Comparison of ENCODE assay signal across 34 cellular contexts in genomic region chr18:28409811-28410210, GRCh38.
"Had no signal": no experiment of that assay in that cellular context is flagged by ENCODE, and none has a peak within 500 bp of the region (broad histone marks: within the 10 kb centered on the region; RNA-seq: fewer than 3 reads in every experiment).

No MANE protein-coding gene starts in this region.

- H3K4me3 Mint-ChIP-seq: activated B cell treated with CpG ODN at 0.5 μM for 24 hours; activated CD8-positive, alpha-beta T cell treated with anti-CD3 and anti-CD28 coated beads for 36 hours; activated naive CD4-positive, alpha-beta T cell treated with anti-CD3 and anti-CD28 coated beads for 36 hours; activated naive CD4-positive, alpha-beta T cell treated with anti-CD3 and anti-CD28 coated beads, Interleukin-2, amount 50 U/mL, for 24 hours; activated naive CD8-positive, alpha-beta T cell treated with anti-CD3 and anti-CD28 coated beads for 36 hours; activated naive CD8-positive, alpha-beta T cell treated with anti-CD3 and anti-CD28 coated beads, Interleukin-2, amount 50 U/mL, for 24 hours; activated T-helper 1 cell treated with anti-CD3 and anti-CD28 coated beads, Interleukin-12 subunit alpha, Interleukin-12 subunit beta, Interleukin-2, Interleukin-4 antibody, amounts not matched to agents 30 ng/mL and 10 ng/mL and 1 ng/mL, durations not matched to agents 14 hours and 24 hours and 36 hours; brain; T-helper 17 cell; T-helper 2 cell treated with Interferon-gamma antibody and Interleukin-4, amounts not matched to agents 5 μg/mL and 100 μg/mL, for 36 hours had no signal

- H3K36me3 ChIP-seq: adrenal gland, breast epithelium, cardiac muscle cell, colonic mucosa, esophagus squamous epithelium, WERI-Rb-1 had no signal

- H3K27ac ChIP-seq: adrenal gland, breast epithelium, cardiac muscle cell, colonic mucosa, epithelial cell of prostate, esophagus squamous epithelium, WERI-Rb-1 had no signal

- H3K4me1 Mint-ChIP-seq: activated B cell treated with CpG ODN at 0.5 μM for 24 hours; activated naive CD4-positive, alpha-beta T cell treated with anti-CD3 and anti-CD28 coated beads, Interleukin-2, amount 50 U/mL, for 24 hours; activated naive CD8-positive, alpha-beta T cell treated with anti-CD3 and anti-CD28 coated beads for 36 hours; activated naive CD8-positive, alpha-beta T cell treated with anti-CD3 and anti-CD28 coated beads, Interleukin-2, amount 50 U/mL, for 24 hours; T-helper 17 cell had no signal

- H3K4me1 ChIP-seq: adrenal gland, breast epithelium, colonic mucosa, esophagus squamous epithelium had no signal

- DNase-seq: activated B cell treated with CpG ODN at 0.5 μM for 24 hours; activated CD4-positive, alpha-beta T cell treated with anti-CD3 and anti-CD28 coated beads for 48 hours; activated CD4-positive, alpha-beta T cell treated with anti-CD3 and anti-CD28 coated beads, Interleukin-2, amount 50 U/mL, for 1 hour; activated CD4-positive, alpha-beta T cell treated with anti-CD3 and anti-CD28 coated beads, Interleukin-2, amount 50 U/mL, for 48 hours; activated CD8-positive, alpha-beta memory T cell treated with anti-CD3 and anti-CD28 coated beads for 24 hours; activated CD8-positive, alpha-beta T cell treated with anti-CD3 and anti-CD28 coated beads for 36 hours; activated effector memory CD4-positive, alpha-beta T cell treated with anti-CD3 and anti-CD28 coated beads, Interleukin-2, amount 50 U/mL, for 16 hours; activated naive CD4-positive, alpha-beta T cell treated with anti-CD3 and anti-CD28 coated beads for 36 hours; activated naive CD8-positive, alpha-beta T cell treated with anti-CD3 and anti-CD28 coated beads for 36 hours; activated naive CD8-positive, alpha-beta T cell treated with anti-CD3 and anti-CD28 coated beads, Interleukin-2, amount 50 U/mL, for 24 hours; activated T-cell treated with anti-CD3 and anti-CD28 coated beads, Interleukin-2, amount 50 U/mL, for 48 hours; adrenal gland; amygdala; aorta; central memory CD4-positive, alpha-beta T cell; cerebellar nuclear complex; colonic mucosa; effector CD8-positive, alpha-beta T cell; esophagus squamous epithelium; foreskin fibroblast; head of caudate nucleus; T-helper 1 cell; T-helper 17 cell; T1000; WERI-Rb-1 had no signal

- H3K27me3 ChIP-seq: adrenal gland, breast epithelium, cardiac muscle cell, colonic mucosa, esophagus squamous epithelium had no signal

- H3K36me3 Mint-ChIP-seq: activated naive CD4-positive, alpha-beta T cell treated with anti-CD3 and anti-CD28 coated beads, Interleukin-2, amount 50 U/mL, for 24 hours; activated naive CD8-positive, alpha-beta T cell treated with anti-CD3 and anti-CD28 coated beads for 36 hours; brain had no signal

- H3K4me3 ChIP-seq: adrenal gland, breast epithelium, cardiac muscle cell, colonic mucosa, esophagus squamous epithelium had no signal

- H3K27ac Mint-ChIP-seq: activated B cell treated with CpG ODN at 0.5 μM for 24 hours; activated CD8-positive, alpha-beta T cell treated with anti-CD3 and anti-CD28 coated beads for 36 hours; activated naive CD4-positive, alpha-beta T cell treated with anti-CD3 and anti-CD28 coated beads for 36 hours; activated naive CD4-positive, alpha-beta T cell treated with anti-CD3 and anti-CD28 coated beads, Interleukin-2, amount 50 U/mL, for 24 hours; activated naive CD8-positive, alpha-beta T cell treated with anti-CD3 and anti-CD28 coated beads for 36 hours; activated naive CD8-positive, alpha-beta T cell treated with anti-CD3 and anti-CD28 coated beads, Interleukin-2, amount 50 U/mL, for 24 hours; activated T-helper 1 cell treated with anti-CD3 and anti-CD28 coated beads, Interleukin-12 subunit alpha, Interleukin-12 subunit beta, Interleukin-2, Interleukin-4 antibody, amounts not matched to agents 30 ng/mL and 10 ng/mL and 1 ng/mL, durations not matched to agents 14 hours and 24 hours and 36 hours; activated T-helper 2 cell treated with anti-CD3 and anti-CD28 coated beads, Interferon-gamma antibody, Interleukin-2, Interleukin-4, amounts not matched to agents 10 μg/mL and 5 μg/mL and 100 μg/mL, durations not matched to agents 14 hours and 24 hours and 36 hours; brain; T-helper 17 cell; T-helper 2 cell treated with Interferon-gamma antibody and Interleukin-4, amounts not matched to agents 5 μg/mL and 100 μg/mL, for 36 hours had no signal

- H3K27me3 Mint-ChIP-seq: activated B cell treated with CpG ODN at 0.5 μM for 24 hours; activated CD8-positive, alpha-beta T cell treated with anti-CD3 and anti-CD28 coated beads for 36 hours; activated naive CD4-positive, alpha-beta T cell treated with anti-CD3 and anti-CD28 coated beads, Interleukin-2, amount 50 U/mL, for 24 hours; activated naive CD8-positive, alpha-beta T cell treated with anti-CD3 and anti-CD28 coated beads for 36 hours; activated naive CD8-positive, alpha-beta T cell treated with anti-CD3 and anti-CD28 coated beads, Interleukin-2, amount 50 U/mL, for 24 hours; T-helper 17 cell had no signal

- H3K9me3 Mint-ChIP-seq: activated naive CD4-positive, alpha-beta T cell treated with anti-CD3 and anti-CD28 coated beads, Interleukin-2, amount 50 U/mL, for 24 hours had no signal

- H3K9me3 ChIP-seq: adrenal gland, breast epithelium, colonic mucosa, esophagus squamous epithelium had no signal

- ATAC-seq: activated CD4-positive, CD25-positive, alpha-beta regulatory T cell treated with anti-CD3 and anti-CD28 coated beads, Interleukin-2, amount 50 U/mL, for 24 hours; activated CD8-positive, alpha-beta T cell treated with anti-CD3 and anti-CD28 coated beads for 36 hours; activated naive CD8-positive, alpha-beta T cell treated with anti-CD3 and anti-CD28 coated beads, Interleukin-2, amount 50 U/mL, for 24 hours; T-helper 17 cell had no signal
